Comparison of ENCODE assay signal across 18 cellular contexts in genomic region chr1:152960452-152961044, GRCh38. TPM values are rescaled to one million over a fixed set of nuclear protein-coding genes. Genes with fewer than 3 reads are reported as not detected.
DNase-seq lines count a peak whose midpoint lies in the region; ATAC-seq, FAIRE-seq and TF ChIP-seq lines count a peak whose summit lies in the region.
"Had no signal": no experiment of that assay in that cellular context is flagged by ENCODE, and none has a peak within 500 bp of the region (broad histone marks: within the 10 kb centered on the region; RNA-seq: fewer than 3 reads in every experiment).

No MANE protein-coding gene starts in this region.

- peak; percentile 55 for TF ChIP-seq CTCF in LNCAP (IDR thresholded peaks at IDR 0.05)
- TF ChIP-seq CTCF in K562 (IDR thresholded peaks at IDR 0.05 in 2 of 3, conservative IDR thresholded peaks at IDR 0.05 in 1 of 3; ENCODE audit: insufficient read depth in 2 of 3, low read depth in 1 of 3, low read length in 3 of 3): peak; percentile 68 to 75 (median 70)
- no peak for TF ChIP-seq CTCF in mesothelial cell of epicardium (IDR thresholded peaks at IDR 0.05; ENCODE audit: unreplicated experiment)
- TF ChIP-seq CTCF in heart right ventricle (IDR thresholded peaks at IDR 0.05): no peak

- H3K79me2 ChIP-seq in K562 (ENCODE audit: control insufficient read depth, insufficient read depth, low read length): no peaks in the 10 kb centered on the region

- ATAC-seq in K562 (peak; percentile 89), heart right ventricle (no peak), GM19328 (IDR thresholded peaks at IDR 0.05; ENCODE audit: unreplicated experiment) (no peak)
- ATAC-seq in stimulated activated naive B cell treated with anti-CD40 and anti-IgM and Interleukin-4, amounts not matched to agents 10 μg/mL and 1 μg/mL and 100 μg/mL, for 72 hours (replicated peaks): peak; percentile 49 to 67

- no peak overlapping the region for H3K27ac Mint-ChIP-seq in stimulated activated naive B cell treated with anti-CD40 and anti-IgM and Interleukin-4, amounts not matched to agents 10 μg/mL and 1 μg/mL and 100 μg/mL, for 72 hours
- no peak overlapping the region for H3K27ac Mint-ChIP-seq in mesothelial cell of epicardium
- H3K27ac Mint-ChIP-seq: HFFc6 had no signal

- no peak for TF ChIP-seq POLR2A in K562 (conservative IDR thresholded peaks at IDR 0.05)

- TF ChIP-seq EP300 in K562 (IDR thresholded peaks at IDR 0.05; ENCODE audit: low read length): no peak

- DNase-seq in NOMO-1 (lab: John Stamatoyannopoulos, UW; ENCODE audit: unreplicated experiment in 2 of 2): peak; percentile 12 to 25
- no peak for DNase-seq in NOMO-1 treated with dmso at 0.1 percent for 144 hours (lab: John Stamatoyannopoulos, UW; ENCODE audit: unreplicated experiment)
- peak; percentile 29 to 45 (median 36) for DNase-seq in K562 (ENCODE audit: extremely low read depth in 1 of 4, low spot score in 3 of 4)
- DNase-seq in stimulated activated naive B cell treated with anti-CD40 and anti-IgM and Interleukin-4, amounts not matched to agents 10 μg/mL and 1 μg/mL and 100 μg/mL, for 72 hours: no peak
- no peak for DNase-seq in mesothelial cell of epicardium (ENCODE audit: low spot score in 2 of 2, unreplicated experiment in 2 of 2)
- DNase-seq in heart right ventricle: no peak
- DNase-seq: activated CD4-positive, CD25-positive, alpha-beta regulatory T cell; activated naive CD4-positive, alpha-beta T cell treated with anti-CD3 and anti-CD28 coated beads, Interleukin-2, amount 50 U/mL, for 16 hours; brain microvascular endothelial cell; HFFc6; NCI-H2081 treated with DMSO at 0.1 percent for 48 hours; nucleus accumbens; stimulated activated naive CD4-positive, alpha-beta T cell; SW 1271 had no signal

- in situ Hi-C loops in K562 (cut with MboI): loop anchor here (25.0 kb wide), 1 partner anchor 227 kb away; no protein-coding TSS in a partner anchor

- no peak overlapping the region for H3K4me3 Mint-ChIP-seq in stimulated activated naive B cell treated with anti-CD40 and anti-IgM and Interleukin-4, amounts not matched to agents 10 μg/mL and 1 μg/mL and 100 μg/mL, for 72 hours
- no peak overlapping the region for H3K4me3 Mint-ChIP-seq in mesothelial cell of epicardium
- H3K4me3 Mint-ChIP-seq: HFFc6 had no signal

- H3K4me1 Mint-ChIP-seq in stimulated activated naive B cell treated with anti-CD40 and anti-IgM and Interleukin-4, amounts not matched to agents 10 μg/mL and 1 μg/mL and 100 μg/mL, for 72 hours: peaks cover 8 to 10% of the 10 kb centered on the region in 2 donors
- no peaks in the 10 kb centered on the region for H3K4me1 Mint-ChIP-seq in mesothelial cell of epicardium

- H3K36me3 ChIP-seq in K562 (ENCODE audit: control insufficient read depth, insufficient read depth, low read length) (no peaks in the 10 kb centered on the region), heart right ventricle (no peaks in the 10 kb centered on the region)
- H3K36me3 ChIP-seq: brain microvascular endothelial cell had no signal

- no peaks in the 10 kb centered on the region for H3K36me3 Mint-ChIP-seq in stimulated activated naive B cell treated with anti-CD40 and anti-IgM and Interleukin-4, amounts not matched to agents 10 μg/mL and 1 μg/mL and 100 μg/mL, for 72 hours
- H3K36me3 Mint-ChIP-seq in mesothelial cell of epicardium: no peaks in the 10 kb centered on the region

- H3K27ac ChIP-seq in K562 (ENCODE audit: extremely low read depth, low read depth, low read length): no peak overlapping the region
- H3K27ac ChIP-seq in heart right ventricle: no peak overlapping the region
- H3K27ac ChIP-seq: brain microvascular endothelial cell had no signal

- no peaks in the 10 kb centered on the region for H4K20me1 ChIP-seq in K562 (replicated peaks; ENCODE audit: control insufficient read depth, insufficient read depth, low read length)

- H2AFZ ChIP-seq in K562 (ENCODE audit: low read depth, low read length): no peak overlapping the region

- H3K9me1 ChIP-seq in K562 (ENCODE audit: control insufficient read depth, insufficient read depth, low read length): no peaks in the 10 kb centered on the region

- peaks cover 7 to 24% of the 10 kb centered on the region in 2 experiments; a peak in 4 of 5 replicates for H3K27me3 ChIP-seq in K562 (ENCODE audit: control insufficient read depth in 2 of 2, insufficient read depth in 2 of 2, low read length in 2 of 2)
- peaks cover 0 to 3% (median 0%) of the 10 kb centered on the region in 7 donors for H3K27me3 ChIP-seq in heart right ventricle
- H3K27me3 ChIP-seq: brain microvascular endothelial cell had no signal

- CTCF ChIA-PET in K562 (lab: Yijun Ruan, JAX; ENCODE audit: low intra/inter-chr PET ratio): interaction anchor here (1.0 to 2.2 kb wide), 3 partner anchors 90 to 262 kb away, joined by 3 to 15 read pairs (median 3); no protein-coding TSS in a partner anchor

- POLR2A ChIA-PET in K562 (lab: Yijun Ruan, JAX): interaction anchor here (0.8 kb wide), 1 partner anchor 233 kb away, joined by 4 read pairs; no protein-coding TSS in a partner anchor

- H3K4me1 ChIP-seq in K562 (replicated peaks in 1 of 2; ENCODE audit: control insufficient read depth in 2 of 2, insufficient read depth in 2 of 2, low read length in 2 of 2) (no peaks in the 10 kb centered on the region), heart right ventricle (no peaks in the 10 kb centered on the region)

- no peak overlapping the region for H3K4me2 ChIP-seq in K562 (ENCODE audit: insufficient read depth, low read length)

- WGBS in K562 (ENCODE audit: insufficient coverage, low coverage, missing lambda C conversion rate): 4% methylated on average over 10 of the region's 10 CpGs
- 58 to 63% methylated on average over 10 of the region's 10 CpGs for WGBS in heart right ventricle, 2 donors

- no peaks in the 10 kb centered on the region for H3K9me3 Mint-ChIP-seq in stimulated activated naive B cell treated with anti-CD40 and anti-IgM and Interleukin-4, amounts not matched to agents 10 μg/mL and 1 μg/mL and 100 μg/mL, for 72 hours
- peaks cover 11% of the 10 kb centered on the region for H3K9me3 Mint-ChIP-seq in mesothelial cell of epicardium
- H3K9me3 Mint-ChIP-seq: HFFc6 had no signal

- H3K9me3 ChIP-seq in K562 (replicated peaks; ENCODE audit: control insufficient read depth, insufficient read depth, low read depth, low read length) (no peaks in the 10 kb centered on the region), heart right ventricle (peaks cover 0 to 2% (median 0%) of the 10 kb centered on the region in 11 donors)

- intact Hi-C loops in K562 (cut with micrococcal nuclease) (loop anchor here (2.0 to 5.0 kb wide), 3 partner anchors 72 to 262 kb away; no protein-coding TSS in a partner anchor), heart right ventricle (cut with DNase I) (no loop called here)

- FAIRE-seq in K562 (lab: Jason Lieb, UNC): no peak

- no TSS peak for BruUV-seq in K562 (replicated peaks; lab: Mats Ljungman, UMichigan)

- no peak overlapping the region for H3K4me3 ChIP-seq in K562
- H3K4me3 ChIP-seq in heart right ventricle: no peak overlapping the region

- peaks cover 25 to 26% of the 10 kb centered on the region in 2 donors for H3K27me3 Mint-ChIP-seq in stimulated activated naive B cell treated with anti-CD40 and anti-IgM and Interleukin-4, amounts not matched to agents 10 μg/mL and 1 μg/mL and 100 μg/mL, for 72 hours
- peaks cover 2% of the 10 kb centered on the region for H3K27me3 Mint-ChIP-seq in mesothelial cell of epicardium (ENCODE audit: low read depth)

- no peak overlapping the region for H3K9ac ChIP-seq in K562 (ENCODE audit: insufficient read depth in 1 of 2, low read depth in 2 of 2, low read length in 2 of 2)

- peak; percentile 68 to 82 for TF ChIP-seq RAD21 in K562 (CRISPR knock-in tag; conservative IDR thresholded peaks at IDR 0.05 in 1 of 2, IDR thresholded peaks at IDR 0.05 in 1 of 2)

RNA-seq across cellular contexts. Expression of gene SPRR4, which starts 9.9 kb away (rescaled TPM):
- not detected in 2 replicates for total RNA-seq in K562 (2011; cell fraction: chromatin; rRNA removed; ENCODE audit: low replicate concordance)
- total RNA-seq in K562 (2011; cell fraction: nucleolus; rRNA removed): not detected in 2 replicates
- not detected in 2 replicates for total RNA-seq in K562 (2011; cell fraction: nucleoplasm; rRNA removed)
- not detected in 2 replicates for total RNA-seq in K562 (2014; rRNA removed)
- not detected in 2 replicates for total RNA-seq in K562 (2014; rRNA removed; fragmentation: Illumina TruSeq; extraction: Trizol)
- total RNA-seq in K562 (2015; rRNA removed; fragmentation: Illumina TruSeq; extraction: Trizol): not detected in 2 replicates
- not detected in 2 replicates for total RNA-seq in K562 (2021)
- polyA plus RNA-seq in K562 (2011; rRNA removed): not detected in 2 replicates
- not detected in 2 replicates for polyA plus RNA-seq in K562 (2011; cell fraction: cytosol; rRNA removed)
- not detected in 2 replicates for polyA plus RNA-seq in K562 (2011; cell fraction: nucleus; rRNA removed)
- not detected in 2 replicates for polyA plus RNA-seq in K562 (2012)
- polyA plus RNA-seq in K562 (2014; fragmentation: Illumina TruSeq; extraction: Trizol): not detected in 2 replicates
- polyA plus RNA-seq in K562 (2014; fragmentation: Nextera tagmentation; extraction: Ambion mirVana): not detected
- polyA plus RNA-seq in K562 (2014; rRNA removed): not detected in 2 replicates
- not detected in 2 replicates for polyA minus RNA-seq in K562 (2011; rRNA and poly(A)+ RNA removed)
- not detected in 2 replicates for polyA minus RNA-seq in K562 (2011; cell fraction: cytosol; rRNA and poly(A)+ RNA removed)
- not detected in 2 replicates for polyA minus RNA-seq in K562 (2011; cell fraction: nucleus; rRNA and poly(A)+ RNA removed)
- total RNA-seq in mesothelial cell of epicardium: not detected in 3 replicates
- not detected for total RNA-seq in heart right ventricle
- not detected for polyA plus RNA-seq in heart right ventricle
- total RNA-seq: fibroblast of villous mesenchyme, HFFc6, LHCN-M2 had no signal

RNA-seq across cellular contexts. Expression of gene SPRR5, which starts 13.5 kb away (rescaled TPM):
- total RNA-seq in K562 (2011; cell fraction: chromatin; rRNA removed; ENCODE audit: low replicate concordance): not detected in 2 replicates
- total RNA-seq in K562 (2011; cell fraction: nucleolus; rRNA removed): not detected in 2 replicates
- not detected in 2 replicates for total RNA-seq in K562 (2011; cell fraction: nucleoplasm; rRNA removed)
- total RNA-seq in K562 (2014; rRNA removed) (not detected in 2 replicates), K562 (2014; rRNA removed; fragmentation: Illumina TruSeq; extraction: Trizol) (not detected in 2 replicates), K562 (2015; rRNA removed; fragmentation: Illumina TruSeq; extraction: Trizol) (not detected in 2 replicates), K562 (2021) (not detected in 2 replicates), mesothelial cell of epicardium (not detected in 3 replicates), heart right ventricle (not detected)
- polyA plus RNA-seq in K562 (2011; rRNA removed) (not detected in 2 replicates), K562 (2014; fragmentation: Illumina TruSeq; extraction: Trizol) (not detected in 2 replicates), K562 (2014; fragmentation: Nextera tagmentation; extraction: Ambion mirVana) (not detected), K562 (2014; rRNA removed) (not detected in 2 replicates), heart right ventricle (not detected)
- not detected in 2 replicates for polyA plus RNA-seq in K562 (2011; cell fraction: cytosol; rRNA removed)
- not detected in 2 replicates for polyA plus RNA-seq in K562 (2011; cell fraction: nucleus; rRNA removed)
- polyA plus RNA-seq in K562 (2012): not detected in 2 replicates
- not detected in 2 replicates for polyA minus RNA-seq in K562 (2011; rRNA and poly(A)+ RNA removed)
- not detected in 2 replicates for polyA minus RNA-seq in K562 (2011; cell fraction: cytosol; rRNA and poly(A)+ RNA removed)
- polyA minus RNA-seq in K562 (2011; cell fraction: nucleus; rRNA and poly(A)+ RNA removed): not detected in 2 replicates
- total RNA-seq: fibroblast of villous mesenchyme, HFFc6, LHCN-M2 had no signal

RNA-seq across cellular contexts. Expression of gene SPRR1A, which starts 23.3 kb away (rescaled TPM):
- not detected in 2 replicates for total RNA-seq in K562 (2011; cell fraction: chromatin; rRNA removed; ENCODE audit: low replicate concordance)
- total RNA-seq in K562 (2011; cell fraction: nucleolus; rRNA removed): not detected in 2 replicates
- not detected in 2 replicates for total RNA-seq in K562 (2011; cell fraction: nucleoplasm; rRNA removed)
- total RNA-seq in K562 (2014; rRNA removed) (not detected in 2 replicates), K562 (2014; rRNA removed; fragmentation: Illumina TruSeq; extraction: Trizol) (not detected in 2 replicates), K562 (2015; rRNA removed; fragmentation: Illumina TruSeq; extraction: Trizol) (not detected in 2 replicates), K562 (2021) (not detected in 2 replicates), mesothelial cell of epicardium (not detected in 3 replicates), heart right ventricle (not detected)
- polyA plus RNA-seq in K562 (2011; rRNA removed) (not detected in 2 replicates), K562 (2014; fragmentation: Illumina TruSeq; extraction: Trizol) (not detected in 2 replicates), K562 (2014; fragmentation: Nextera tagmentation; extraction: Ambion mirVana) (not detected), K562 (2014; rRNA removed) (not detected in 2 replicates), heart right ventricle (not detected)
- not detected in 2 replicates for polyA plus RNA-seq in K562 (2011; cell fraction: cytosol; rRNA removed)
- not detected in 2 replicates for polyA plus RNA-seq in K562 (2011; cell fraction: nucleus; rRNA removed)
- polyA plus RNA-seq in K562 (2012): not detected in 2 replicates
- polyA minus RNA-seq in K562 (2011; rRNA and poly(A)+ RNA removed): not detected in 2 replicates
- not detected in 2 replicates for polyA minus RNA-seq in K562 (2011; cell fraction: cytosol; rRNA and poly(A)+ RNA removed)
- polyA minus RNA-seq in K562 (2011; cell fraction: nucleus; rRNA and poly(A)+ RNA removed): not detected in 2 replicates
- total RNA-seq: fibroblast of villous mesenchyme, HFFc6, LHCN-M2 had no signal

RNA-seq across cellular contexts. Expression of gene SPRR3, which starts 41.0 kb away (rescaled TPM):
- total RNA-seq in K562 (2011; cell fraction: chromatin; rRNA removed; ENCODE audit: low replicate concordance): not detected in 2 replicates
- total RNA-seq in K562 (2011; cell fraction: nucleolus; rRNA removed): not detected in 2 replicates
- not detected in 2 replicates for total RNA-seq in K562 (2011; cell fraction: nucleoplasm; rRNA removed)
- total RNA-seq in K562 (2014; rRNA removed) (not detected in 2 replicates), K562 (2014; rRNA removed; fragmentation: Illumina TruSeq; extraction: Trizol) (not detected in 2 replicates), K562 (2015; rRNA removed; fragmentation: Illumina TruSeq; extraction: Trizol) (not detected in 2 replicates), K562 (2021) (not detected in 2 replicates), mesothelial cell of epicardium (not detected in 3 replicates), heart right ventricle (not detected)
- polyA plus RNA-seq in K562 (2011; rRNA removed) (not detected in 2 replicates), K562 (2014; fragmentation: Illumina TruSeq; extraction: Trizol) (not detected in 2 replicates), K562 (2014; fragmentation: Nextera tagmentation; extraction: Ambion mirVana) (not detected), K562 (2014; rRNA removed) (not detected in 2 replicates), heart right ventricle (1 to 10 TPM in 1 of 2 donors, not detected in 1; 2.6 TPM)
- polyA plus RNA-seq in K562 (2011; cell fraction: cytosol; rRNA removed): 0.09 TPM in 1 of 2 replicates, not detected in the other
- not detected in 2 replicates for polyA plus RNA-seq in K562 (2011; cell fraction: nucleus; rRNA removed)
- 0.11 TPM in 1 of 2 replicates, not detected in the other for polyA plus RNA-seq in K562 (2012)
- not detected in 2 replicates for polyA minus RNA-seq in K562 (2011; rRNA and poly(A)+ RNA removed)
- polyA minus RNA-seq in K562 (2011; cell fraction: cytosol; rRNA and poly(A)+ RNA removed): not detected in 2 replicates
- polyA minus RNA-seq in K562 (2011; cell fraction: nucleus; rRNA and poly(A)+ RNA removed): not detected in 2 replicates
- total RNA-seq: fibroblast of villous mesenchyme, HFFc6, LHCN-M2 had no signal

RNA-seq across cellular contexts. Expression of gene IVL, which starts 52.2 kb away (rescaled TPM):
- total RNA-seq in K562 (2011; cell fraction: chromatin; rRNA removed; ENCODE audit: low replicate concordance): not detected in 2 replicates
- total RNA-seq in K562 (2011; cell fraction: nucleolus; rRNA removed): not detected in 2 replicates
- total RNA-seq in K562 (2011; cell fraction: nucleoplasm; rRNA removed): not detected in 2 replicates
- not detected in 2 replicates for total RNA-seq in K562 (2014; rRNA removed)
- not detected in 2 replicates for total RNA-seq in K562 (2014; rRNA removed; fragmentation: Illumina TruSeq; extraction: Trizol)
- total RNA-seq in K562 (2015; rRNA removed; fragmentation: Illumina TruSeq; extraction: Trizol): not detected in 2 replicates
- not detected in 2 replicates for total RNA-seq in K562 (2021)
- polyA plus RNA-seq in K562 (2011; rRNA removed): not detected in 2 replicates
- polyA plus RNA-seq in K562 (2011; cell fraction: cytosol; rRNA removed): not detected in 2 replicates
- not detected in 2 replicates for polyA plus RNA-seq in K562 (2011; cell fraction: nucleus; rRNA removed)
- polyA plus RNA-seq in K562 (2012): not detected in 2 replicates
- not detected in 2 replicates for polyA plus RNA-seq in K562 (2014; fragmentation: Illumina TruSeq; extraction: Trizol)
- not detected for polyA plus RNA-seq in K562 (2014; fragmentation: Nextera tagmentation; extraction: Ambion mirVana)
- polyA plus RNA-seq in K562 (2014; rRNA removed): not detected in 2 replicates
- polyA minus RNA-seq in K562 (2011; rRNA and poly(A)+ RNA removed): not detected in 2 replicates
- not detected in 2 replicates for polyA minus RNA-seq in K562 (2011; cell fraction: cytosol; rRNA and poly(A)+ RNA removed)
- polyA minus RNA-seq in K562 (2011; cell fraction: nucleus; rRNA and poly(A)+ RNA removed): not detected in 2 replicates
- total RNA-seq in mesothelial cell of epicardium: 0.11 to 0.34 TPM (median 0.27 TPM) in 3 replicates
- total RNA-seq in heart right ventricle: not detected
- under 1 TPM in 1 of 2 donors, not detected in 1; 0.06 TPM for polyA plus RNA-seq in heart right ventricle
- total RNA-seq: fibroblast of villous mesenchyme, HFFc6, LHCN-M2 had no signal

Comparison
In these comparisons a context has a peak if more than half of its experiments do, and no peak if none do; other contexts are left out.
1. DNase-seq: peak in NOMO-1 (2 of 2) and K562 (4 of 4); none in NOMO-1 treated with dmso at 0.1 percent for 144 hours (single experiment), stimulated activated naive B cell treated with anti-CD40 and anti-IgM and Interleukin-4, amounts not matched to agents 10 μg/mL and 1 μg/mL and 100 μg/mL, for 72 hours (single experiment), mesothelial cell of epicardium (0 of 2) and heart right ventricle (0 of 2).
2. CTCF ChIP-seq: peak in LNCAP (single experiment) and K562 (3 of 3); none in mesothelial cell of epicardium (single experiment) and heart right ventricle (0 of 9).
3. ATAC-seq: peak in K562 (single experiment) and stimulated activated naive B cell treated with anti-CD40 and anti-IgM and Interleukin-4, amounts not matched to agents 10 μg/mL and 1 μg/mL and 100 μg/mL, for 72 hours (2 of 2); none in heart right ventricle (0 of 8) and GM19328 (single experiment).